In the genomic region with DNA sequence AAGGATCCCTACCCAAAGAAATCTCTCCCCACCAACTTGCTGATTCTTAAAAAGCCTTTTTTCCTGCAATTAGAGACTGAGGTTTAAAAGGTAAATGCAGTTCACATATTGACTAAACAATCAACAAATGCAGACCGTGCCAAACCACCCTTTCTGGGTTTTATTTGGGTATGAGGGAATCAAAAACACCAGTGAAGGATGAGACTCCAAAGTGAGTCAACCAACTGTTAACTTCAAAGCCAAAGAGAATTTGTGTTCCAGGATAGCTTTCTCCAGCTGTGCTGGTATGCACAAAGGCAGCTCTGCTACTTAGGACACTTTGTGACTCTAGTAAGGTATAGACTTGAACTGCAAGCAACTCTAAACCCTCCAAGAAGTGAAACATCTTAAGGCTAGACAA, we compare ENCODE assay signal across 24 cellular contexts.
"Had no signal": no experiment of that assay in that cellular context is flagged by ENCODE, and none has a peak within 500 bp of the region (broad histone marks: within the 10 kb centered on the region; RNA-seq: fewer than 3 reads in every experiment).

No MANE protein-coding gene starts in this region.

- H3K36me3 ChIP-seq: breast epithelium had no signal

- H3K4me1 Mint-ChIP-seq: activated B cell treated with CpG ODN at 0.5 μM for 24 hours; activated CD4-positive, alpha-beta T cell treated with anti-CD3 and anti-CD28 coated beads, Interleukin-2, amount 10 ng/mL, durations not matched to agents 7 days and 5 days; activated T-helper 17 cell treated with anti-CD3 and anti-CD28 coated beads, Interleukin-2, amount 50 U/mL, for 72 hours; IgD-negative memory B cell; T-cell had no signal

- ATAC-seq: activated T-helper 17 cell treated with anti-CD3 and anti-CD28 coated beads, Interleukin-2, amount 50 U/mL, for 72 hours; T-cell had no signal

- H3K4me1 ChIP-seq: breast epithelium had no signal

- H3K4me3 Mint-ChIP-seq: activated B cell treated with CpG ODN at 0.5 μM for 24 hours; activated CD4-positive, alpha-beta memory T cell treated with anti-CD3 and anti-CD28 coated beads for 36 hours; activated CD4-positive, alpha-beta T cell treated with anti-CD3 and anti-CD28 coated beads, Interleukin-2, amount 10 ng/mL, durations not matched to agents 7 days and 5 days; activated naive CD4-positive, alpha-beta T cell treated with anti-CD3 and anti-CD28 coated beads for 36 hours; activated naive CD8-positive, alpha-beta T cell; activated T-helper 17 cell treated with anti-CD3 and anti-CD28 coated beads, Interleukin-2, amount 50 U/mL, for 72 hours; T-cell had no signal

- H3K27me3 ChIP-seq: breast epithelium had no signal

- DNase-seq: activated B cell treated with CpG ODN at 0.5 μM for 24 hours; activated CD4-positive, alpha-beta memory T cell treated with anti-CD3 and anti-CD28 coated beads for 36 hours; activated CD4-positive, alpha-beta T cell treated with anti-CD3 and anti-CD28 coated beads, Interleukin-2, amount 10 ng/mL, durations not matched to agents 7 days and 5 days; activated CD8-positive, alpha-beta memory T cell treated with anti-CD3 and anti-CD28 coated beads for 24 hours; activated gamma-delta T cell; activated naive CD4-positive, alpha-beta T cell treated with anti-CD3 and anti-CD28 coated beads for 36 hours; activated T-cell treated with anti-CD3 and anti-CD28 coated beads, Interleukin-2, amount 50 U/mL, for 48 hours; caudate nucleus; KG1; NCI-H146; NCI-H187 treated with DMSO at 0.1 percent for 48 hours; NCI-H2081 treated with DMSO at 0.1 percent for 48 hours; NCI-H2227 treated with DMSO at 0.1 percent for 48 hours; NCI-H446 treated with DMSO at 0.1 percent for 48 hours; NCI-H524 treated with DMSO at 0.1 percent for 48 hours; NCI-H748 treated with DMSO at 0.1 percent for 48 hours; SHP77 treated with DMSO at 0.1 percent for 48 hours; T-cell; T-helper 2 cell; T1000 had no signal

- H3K4me3 ChIP-seq: breast epithelium had no signal

- H3K9me3 Mint-ChIP-seq: activated CD4-positive, alpha-beta memory T cell treated with anti-CD3 and anti-CD28 coated beads for 36 hours; activated naive CD4-positive, alpha-beta T cell treated with anti-CD3 and anti-CD28 coated beads for 36 hours; activated T-helper 17 cell treated with anti-CD3 and anti-CD28 coated beads, Interleukin-2, amount 50 U/mL, for 72 hours had no signal

- H3K27ac Mint-ChIP-seq: activated B cell treated with CpG ODN at 0.5 μM for 24 hours; activated CD4-positive, alpha-beta memory T cell treated with anti-CD3 and anti-CD28 coated beads for 36 hours; activated CD4-positive, alpha-beta T cell treated with anti-CD3 and anti-CD28 coated beads, Interleukin-2, amount 10 ng/mL, durations not matched to agents 7 days and 5 days; activated naive CD4-positive, alpha-beta T cell treated with anti-CD3 and anti-CD28 coated beads for 36 hours; activated naive CD8-positive, alpha-beta T cell; activated T-helper 17 cell treated with anti-CD3 and anti-CD28 coated beads, Interleukin-2, amount 50 U/mL, for 72 hours; IgD-negative memory B cell; T-cell had no signal

- H3K27me3 Mint-ChIP-seq: activated B cell treated with CpG ODN at 0.5 μM for 24 hours; activated CD4-positive, alpha-beta memory T cell treated with anti-CD3 and anti-CD28 coated beads for 36 hours; activated naive CD8-positive, alpha-beta T cell; activated T-helper 17 cell treated with anti-CD3 and anti-CD28 coated beads, Interleukin-2, amount 50 U/mL, for 72 hours; T-cell had no signal
